In genomic region chr12:57632369-57632897, GRCh38 we compare ENCODE assay signal across 1 cellular context.
TF ChIP-seq lines count a peak whose summit lies in the region.

No MANE protein-coding gene starts in this region.

TF ChIP-seq in K562, 482 proteins besides CTCF, POLR2A, EP300 and RAD21 (continued from another document):
- TF ChIP-seq CUX1 (CRISPR knock-in tag; IDR thresholded peaks at IDR 0.05), result no peak
- no peak for TF ChIP-seq ZNF707 (CRISPR knock-in tag; conservative IDR thresholded peaks at IDR 0.05)
- TF ChIP-seq ZNF165 (CRISPR knock-in tag; IDR thresholded peaks at IDR 0.05; ENCODE audit: borderline replicate concordance), result no peak
- TF ChIP-seq E4F1 (CRISPR knock-in tag; IDR thresholded peaks at IDR 0.05; ENCODE audit: borderline replicate concordance), result no peak
- TF ChIP-seq HMGN3 (IDR thresholded peaks at IDR 0.05; ENCODE audit: borderline replicate concordance, extremely low read depth, insufficient read length, low read depth, low read length), result peak; percentile 15
- TF ChIP-seq ZKSCAN3 (CRISPR knock-in tag; IDR thresholded peaks at IDR 0.05), result no peak
- TF ChIP-seq ZNF408 (CRISPR knock-in tag; IDR thresholded peaks at IDR 0.05; ENCODE audit: low read depth), result no peak
- TF ChIP-seq YY1 (IDR thresholded peaks at IDR 0.05; ENCODE audit: borderline replicate concordance in 1 of 3, control insufficient read depth in 1 of 3, extremely low read depth in 1 of 3, insufficient read depth in 3 of 3, insufficient read length in 1 of 3, insufficient replicate concordance in 2 of 3, low read depth in 1 of 3, low read length in 2 of 3), result peak in 1 of 3 experiments; percentile 39
- no peak for TF ChIP-seq ARID3B (CRISPR knock-in tag; IDR thresholded peaks at IDR 0.05; ENCODE audit: borderline replicate concordance)
- TF ChIP-seq BHLHE40 (IDR thresholded peaks at IDR 0.05; ENCODE audit: low read length), result peak; percentile 35; the same call in 1 of the 2 replicates
- no peak; the same call in 1 of the 2 replicates for TF ChIP-seq CREM (IDR thresholded peaks at IDR 0.05; ENCODE audit: low read depth)
- no peak for TF ChIP-seq HLTF (IDR thresholded peaks at IDR 0.05)
- 0 out of 2 replicates have a peak, but pooled peaks have one; percentile 55 for TF ChIP-seq MAFG (tag; conservative IDR thresholded peaks at IDR 0.05)
- no peak for TF ChIP-seq NR2F6 (CRISPR knock-in tag; IDR thresholded peaks at IDR 0.05)
- 0 out of 2 replicates have a peak, but pooled peaks have one; percentile 32 for TF ChIP-seq KDM2B (CRISPR knock-in tag; IDR thresholded peaks at IDR 0.05)
- no peak for TF ChIP-seq ZHX1 (conservative IDR thresholded peaks at IDR 0.05; ENCODE audit: low read length)
- TF ChIP-seq ZNF318 (IDR thresholded peaks at IDR 0.05; ENCODE audit: borderline replicate concordance in 1 of 2, low read depth in 1 of 2), result no peak
- no peak for TF ChIP-seq NR2C2 (CRISPR knock-in tag; IDR thresholded peaks at IDR 0.05)
- 0 out of 2 replicates have a peak, but pooled peaks have one; percentile 3 for TF ChIP-seq NR2C2 (tag; IDR thresholded peaks at IDR 0.05)
- TF ChIP-seq TRIM25 (IDR thresholded peaks at IDR 0.05; ENCODE audit: borderline replicate concordance), result no peak
- no peak for TF ChIP-seq DMBX1 (CRISPR knock-in tag; IDR thresholded peaks at IDR 0.05; ENCODE audit: borderline replicate concordance)
- TF ChIP-seq TAF9B (IDR thresholded peaks at IDR 0.05; ENCODE audit: partially characterized antibody), result no peak
- TF ChIP-seq ZC3H11A (IDR thresholded peaks at IDR 0.05; ENCODE audit: low read depth, low read length), result no peak
- peak; percentile 24 for TF ChIP-seq RBBP5 (IDR thresholded peaks at IDR 0.05; ENCODE audit: borderline replicate concordance, insufficient read depth, low read length, poor library complexity, severe bottlenecking)
- no peak for TF ChIP-seq ZBTB26 (CRISPR knock-in tag; IDR thresholded peaks at IDR 0.05)
- no peak for TF ChIP-seq ETS2 (tag; IDR thresholded peaks at IDR 0.05; ENCODE audit: borderline replicate concordance, poor library complexity, severe bottlenecking)
- TF ChIP-seq TBL1XR1 (IDR thresholded peaks at IDR 0.05; ENCODE audit: low read length in 2 of 2), result no peak
- peak; percentile 22; the same call in 1 of the 2 replicates for TF ChIP-seq MAFK (IDR thresholded peaks at IDR 0.05; ENCODE audit: low read length)
- TF ChIP-seq ZNF282 (CRISPR knock-in tag; IDR thresholded peaks at IDR 0.05), result no peak
- TF ChIP-seq NFE2 (IDR thresholded peaks at IDR 0.05; ENCODE audit: low read depth), result peak; percentile 97
- TF ChIP-seq CSDE1 (IDR thresholded peaks at IDR 0.05), result no peak
- no peak for TF ChIP-seq ZNF764 (CRISPR knock-in tag; IDR thresholded peaks at IDR 0.05; ENCODE audit: low read depth)
- TF ChIP-seq PTBP1 (IDR thresholded peaks at IDR 0.05; ENCODE audit: low read depth, low read length), result no peak
